In the genomic region with DNA sequence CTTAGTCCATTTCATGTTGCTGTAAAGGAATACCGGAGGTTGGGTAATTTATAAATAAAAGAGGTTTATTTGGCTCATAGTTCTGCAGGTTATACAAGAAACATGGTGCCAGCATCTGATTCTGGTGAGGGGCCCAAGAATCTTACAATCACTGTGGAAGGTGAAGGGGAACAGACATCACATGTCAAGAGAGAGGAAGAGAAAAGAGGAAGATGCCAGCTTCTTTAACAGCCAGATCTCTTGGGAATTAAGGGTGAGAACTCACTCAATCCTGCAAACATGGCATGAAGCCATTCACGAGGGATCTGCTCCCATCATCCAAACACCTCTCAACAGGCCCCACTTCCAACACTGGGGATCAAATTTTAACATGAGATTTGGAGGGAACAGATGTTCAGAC, we compare ENCODE assay signal across 1 cellular context.
TF ChIP-seq lines count a peak whose summit lies in the region.

No MANE protein-coding gene starts in this region.

TF ChIP-seq in A549, 52 proteins besides CTCF, POLR2A, EP300 and RAD21:
- TF ChIP-seq, protein P1, sequence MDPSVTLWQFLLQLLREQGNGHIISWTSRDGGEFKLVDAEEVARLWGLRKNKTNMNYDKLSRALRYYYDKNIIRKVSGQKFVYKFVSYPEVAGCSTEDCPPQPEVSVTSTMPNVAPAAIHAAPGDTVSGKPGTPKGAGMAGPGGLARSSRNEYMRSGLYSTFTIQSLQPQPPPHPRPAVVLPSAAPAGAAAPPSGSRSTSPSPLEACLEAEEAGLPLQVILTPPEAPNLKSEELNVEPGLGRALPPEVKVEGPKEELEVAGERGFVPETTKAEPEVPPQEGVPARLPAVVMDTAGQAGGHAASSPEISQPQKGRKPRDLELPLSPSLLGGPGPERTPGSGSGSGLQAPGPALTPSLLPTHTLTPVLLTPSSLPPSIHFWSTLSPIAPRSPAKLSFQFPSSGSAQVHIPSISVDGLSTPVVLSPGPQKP (IDR thresholded peaks at IDR 0.05; ENCODE audit: low read depth, low read length) = no peak
- no peak for TF ChIP-seq FOSL2 (IDR thresholded peaks at IDR 0.05)
- no peak for TF ChIP-seq FOSL2 (CRISPR knock-in tag; IDR thresholded peaks at IDR 0.05)
- no peak for TF ChIP-seq JUN (IDR thresholded peaks at IDR 0.05)
- TF ChIP-seq TFCP2L1 (CRISPR knock-in tag; IDR thresholded peaks at IDR 0.05) = no peak
- TF ChIP-seq HDAC2 (IDR thresholded peaks at IDR 0.05) = no peak
- no peak for TF ChIP-seq CBX8 (IDR thresholded peaks at IDR 0.05)
- no peak for TF ChIP-seq KDM1A (IDR thresholded peaks at IDR 0.05; ENCODE audit: low read depth)
- TF ChIP-seq, protein P2, sequence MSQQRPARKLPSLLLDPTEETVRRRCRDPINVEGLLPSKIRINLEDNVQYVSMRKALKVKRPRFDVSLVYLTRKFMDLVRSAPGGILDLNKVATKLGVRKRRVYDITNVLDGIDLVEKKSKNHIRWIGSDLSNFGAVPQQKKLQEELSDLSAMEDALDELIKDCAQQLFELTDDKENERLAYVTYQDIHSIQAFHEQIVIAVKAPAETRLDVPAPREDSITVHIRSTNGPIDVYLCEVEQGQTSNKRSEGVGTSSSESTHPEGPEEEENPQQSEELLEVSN (IDR thresholded peaks at IDR 0.05; ENCODE audit: borderline replicate concordance, low read depth) = no peak
- no peak for TF ChIP-seq HOXB13 (CRISPR knock-in tag; IDR thresholded peaks at IDR 0.05; ENCODE audit: low read depth)
- no peak for TF ChIP-seq RCOR1 (IDR thresholded peaks at IDR 0.05; ENCODE audit: low read depth, low read length)
- no peak for TF ChIP-seq FOXS1 (CRISPR knock-in tag; IDR thresholded peaks at IDR 0.05)
- no peak for TF ChIP-seq POLR2AphosphoS2 (conservative IDR thresholded peaks at IDR 0.05; ENCODE audit: low read length)
- no peak for TF ChIP-seq HEYL (CRISPR knock-in tag; IDR thresholded peaks at IDR 0.05)
- no peak for TF ChIP-seq HOXB5 (CRISPR knock-in tag; IDR thresholded peaks at IDR 0.05)
